8 cellular contexts compared by ENCODE assay signal in the genomic region with DNA sequence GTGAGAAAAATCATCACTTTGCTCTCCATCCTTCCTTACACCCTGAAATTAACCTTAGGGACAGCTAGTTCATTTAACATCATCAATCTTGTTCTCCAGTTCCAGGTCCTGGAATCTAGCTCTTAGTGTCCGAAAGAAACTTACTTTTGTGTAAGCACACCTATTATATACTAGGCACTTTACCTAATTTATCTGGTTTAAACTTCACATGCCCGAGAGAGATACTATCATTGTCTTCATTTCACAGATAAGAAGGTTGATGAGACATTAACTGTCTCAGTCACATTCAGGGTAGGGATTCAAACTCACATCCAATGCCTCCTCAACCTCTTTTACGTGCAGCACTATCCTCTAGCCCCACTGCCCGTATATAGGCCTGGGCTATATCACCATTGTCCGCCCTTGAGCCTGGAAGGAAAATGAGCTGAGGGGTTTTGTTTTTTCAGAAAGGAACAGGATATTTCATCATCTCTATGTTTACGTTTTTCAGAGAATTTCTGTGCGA. TPM values are rescaled to one million over a fixed set of nuclear protein-coding genes. Genes with fewer than 3 reads are reported as not detected.
DNase-seq lines count a peak whose midpoint lies in the region; ATAC-seq, FAIRE-seq and TF ChIP-seq lines count a peak whose summit lies in the region.

No MANE protein-coding gene starts in this region.

- H3K4me1 ChIP-seq in CD8-positive, alpha-beta memory T cell (ENCODE audit: insufficient read depth, low read length) = peaks cover 21% of the 10 kb centered on the region
- peaks cover 9% of the 10 kb centered on the region for H3K4me1 ChIP-seq in astrocyte (ENCODE audit: insufficient read depth, low read length)
- peaks cover 1 to 21% (median 10%) of the 10 kb centered on the region in 4 donors for H3K4me1 ChIP-seq in liver (ENCODE audit: control insufficient read depth in 4 of 4, insufficient read depth in 4 of 4, low read length in 3 of 4)

- peak overlapping the region; percentile 96 for H3K27ac ChIP-seq in CD8-positive, alpha-beta memory T cell (ENCODE audit: low read depth, low read length)
- H3K27ac ChIP-seq in astrocyte (ENCODE audit: low read depth, low read length) (peak overlapping the region; percentile 94), liver (ENCODE audit: low read depth in 1 of 2, low read length in 2 of 2) (peak overlapping the region; percentile 76 to 81)

- TF ChIP-seq CTCF in astrocyte (IDR thresholded peaks at IDR 0.05; ENCODE audit: insufficient read depth, low read depth, low read length) (no peak), liver (IDR thresholded peaks at IDR 0.05; ENCODE audit: low read depth, low read length, missing input control) (no peak), type B pancreatic cell (conservative IDR thresholded peaks at IDR 0.05) (no peak)

- no peaks in the 10 kb centered on the region for H3K27me3 ChIP-seq in CD8-positive, alpha-beta memory T cell (ENCODE audit: insufficient read depth, low read length, poor library complexity, severe bottlenecking)
- H3K27me3 ChIP-seq in astrocyte (ENCODE audit: insufficient read depth, low read length) (no peaks in the 10 kb centered on the region), liver (ENCODE audit: control insufficient read depth in 4 of 4, insufficient read depth in 4 of 4, low read length in 3 of 4) (no peaks in the 10 kb centered on the region)

- H3K9ac ChIP-seq in astrocyte (ENCODE audit: low read length) (peak overlapping the region; percentile 99), liver (ENCODE audit: low read depth in 1 of 2, low read length in 2 of 2) (peak overlapping the region; percentile 76 to 88)

- CTCF ChIA-PET in CD8-positive, alpha-beta memory T cell (lab: Charles Lee) = interaction anchor here (0.6 to 1.5 kb wide), 5 partner anchors 8 to 223 kb away, joined by 3 to 7 read pairs (median 3); a partner anchor contains a TSS

- peaks cover 0 to 3% of the 10 kb centered on the region in 2 donors for H3K27me3 Mint-ChIP-seq in CD8-positive, alpha-beta memory T cell
- peaks cover 9% of the 10 kb centered on the region for H3K27me3 Mint-ChIP-seq in astrocyte (ENCODE audit: low read depth, unreplicated experiment)
- H3K27me3 Mint-ChIP-seq in type B pancreatic cell = peaks cover 23% of the 10 kb centered on the region

- WGBS in liver = 38% methylated on average over 7 of the region's 7 CpGs

- peaks cover 45% of the 10 kb centered on the region for H3K79me2 ChIP-seq in astrocyte (ENCODE audit: insufficient read depth, low read length)

- TF ChIP-seq RAD21 in liver (IDR thresholded peaks at IDR 0.05) = no peak

- peak overlapping the region; percentile 98 for H3K4me3 ChIP-seq in CD8-positive, alpha-beta memory T cell (ENCODE audit: low read length)
- H3K4me3 ChIP-seq in astrocyte (ENCODE audit: insufficient read depth, low read depth, low read length) (peak overlapping the region; percentile 100), liver (ENCODE audit: low read depth in 1 of 3, low read length in 3 of 3) (peak overlapping the region; percentile 74 to 97 (median 94))

- ATAC-seq in HG03039 (IDR thresholded peaks at IDR 0.05; ENCODE audit: unreplicated experiment) = peak; percentile 14

- no peak for FAIRE-seq in astrocyte (lab: Jason Lieb, UNC)

- H3K4me3 Mint-ChIP-seq in CD8-positive, alpha-beta memory T cell = peak overlapping the region; percentile 93 to 98 (median 95)
- H3K4me3 Mint-ChIP-seq in astrocyte (ENCODE audit: unreplicated experiment) (peak overlapping the region; percentile 100), type B pancreatic cell (peak overlapping the region; percentile 99)

- peak overlapping the region; percentile 91 to 99 (median 98) for H3K27ac Mint-ChIP-seq in CD8-positive, alpha-beta memory T cell
- H3K27ac Mint-ChIP-seq in astrocyte (ENCODE audit: unreplicated experiment) = peak overlapping the region; percentile 99
- H3K27ac Mint-ChIP-seq in type B pancreatic cell = peak overlapping the region; percentile 100

- POLR2A ChIA-PET in CD8-positive, alpha-beta memory T cell (lab: Charles Lee) = interaction anchor here (0.5 to 1.6 kb wide), 4 partner anchors 8 to 273 kb away, joined by 3 to 25 read pairs (median 4); a partner anchor contains a TSS

- H3K9me3 Mint-ChIP-seq in CD8-positive, alpha-beta memory T cell = no peaks in the 10 kb centered on the region
- H3K9me3 Mint-ChIP-seq in astrocyte (ENCODE audit: unreplicated experiment) (no peaks in the 10 kb centered on the region), type B pancreatic cell (no peaks in the 10 kb centered on the region)

- no peaks in the 10 kb centered on the region for H3K36me3 ChIP-seq in CD8-positive, alpha-beta memory T cell (ENCODE audit: insufficient read depth, low read length)
- H3K36me3 ChIP-seq in astrocyte (ENCODE audit: insufficient read depth, low read length) (no peaks in the 10 kb centered on the region), liver (ENCODE audit: control insufficient read depth in 4 of 4, insufficient read depth in 3 of 4, low read depth in 1 of 4, low read length in 3 of 4) (no peaks in the 10 kb centered on the region)

- H3K36me3 Mint-ChIP-seq in CD8-positive, alpha-beta memory T cell = peaks cover 0 to 13% (median 0%) of the 10 kb centered on the region in 3 donors
- peaks cover 3% of the 10 kb centered on the region for H3K36me3 Mint-ChIP-seq in astrocyte (ENCODE audit: low read depth, unreplicated experiment)
- H3K36me3 Mint-ChIP-seq in type B pancreatic cell = no peaks in the 10 kb centered on the region

- H2AFZ ChIP-seq in astrocyte (ENCODE audit: low read depth, low read length) = peak overlapping the region; percentile 86

- no peak for DNase-seq in CD8-positive, alpha-beta memory T cell
- DNase-seq in astrocyte (ENCODE audit: low read depth) (no peak), type B pancreatic cell (ENCODE audit: extremely low spot score, unreplicated experiment) (no peak), NCI-H69 (lab: John Stamatoyannopoulos, UW) (no peak), head of caudate nucleus (no peak), OCI-M1 (lab: John Stamatoyannopoulos, UW) (no peak)

- H4K20me1 ChIP-seq in astrocyte (ENCODE audit: insufficient read depth, low read length) = peaks cover 29% of the 10 kb centered on the region

- H3K4me1 Mint-ChIP-seq in CD8-positive, alpha-beta memory T cell = peaks cover 35 to 46% (median 41%) of the 10 kb centered on the region in 3 donors
- H3K4me1 Mint-ChIP-seq in astrocyte (ENCODE audit: low read depth, unreplicated experiment) = peaks cover 9% of the 10 kb centered on the region
- peaks cover 24% of the 10 kb centered on the region for H3K4me1 Mint-ChIP-seq in type B pancreatic cell (ENCODE audit: unreplicated experiment)

- intact Hi-C loops in head of caudate nucleus (cut with DNase I) = no loop called here

- no peaks in the 10 kb centered on the region for H3K9me3 ChIP-seq in CD8-positive, alpha-beta memory T cell (ENCODE audit: low read length)
- H3K9me3 ChIP-seq in astrocyte (ENCODE audit: insufficient read depth, low read depth, low read length) = no peaks in the 10 kb centered on the region
- no peaks in the 10 kb centered on the region for H3K9me3 ChIP-seq in liver (ENCODE audit: control insufficient read depth in 4 of 4, low read length in 3 of 4)

- H3K4me2 ChIP-seq in astrocyte (ENCODE audit: low read length) = peak overlapping the region; percentile 98

TF ChIP-seq in liver, 16 proteins besides CTCF, POLR2A, EP300 and RAD21 (continues in another document):
- TF ChIP-seq, protein P1, sequence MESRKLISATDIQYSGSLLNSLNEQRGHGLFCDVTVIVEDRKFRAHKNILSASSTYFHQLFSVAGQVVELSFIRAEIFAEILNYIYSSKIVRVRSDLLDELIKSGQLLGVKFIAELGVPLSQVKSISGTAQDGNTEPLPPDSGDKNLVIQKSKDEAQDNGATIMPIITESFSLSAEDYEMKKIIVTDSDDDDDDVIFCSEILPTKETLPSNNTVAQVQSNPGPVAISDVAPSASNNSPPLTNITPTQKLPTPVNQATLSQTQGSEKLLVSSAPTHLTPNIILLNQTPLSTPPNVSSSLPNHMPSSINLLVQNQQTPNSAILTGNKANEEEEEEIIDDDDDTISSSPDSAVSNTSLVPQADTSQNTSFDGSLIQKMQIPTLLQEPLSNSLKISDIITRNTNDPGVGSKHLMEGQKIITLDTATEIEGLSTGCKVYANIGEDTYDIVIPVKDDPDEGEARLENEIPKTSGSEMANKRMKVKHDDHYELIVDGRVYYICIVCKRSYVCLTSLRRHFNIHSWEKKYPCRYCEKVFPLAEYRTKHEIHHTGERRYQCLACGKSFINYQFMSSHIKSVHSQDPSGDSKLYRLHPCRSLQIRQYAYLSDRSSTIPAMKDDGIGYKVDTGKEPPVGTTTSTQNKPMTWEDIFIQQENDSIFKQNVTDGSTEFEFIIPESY (IDR thresholded peaks at IDR 0.05) = no peak
- TF ChIP-seq, protein P2, sequence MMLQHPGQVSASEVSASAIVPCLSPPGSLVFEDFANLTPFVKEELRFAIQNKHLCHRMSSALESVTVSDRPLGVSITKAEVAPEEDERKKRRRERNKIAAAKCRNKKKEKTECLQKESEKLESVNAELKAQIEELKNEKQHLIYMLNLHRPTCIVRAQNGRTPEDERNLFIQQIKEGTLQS (IDR thresholded peaks at IDR 0.05) = no peak
- no peak for TF ChIP-seq SP1 (IDR thresholded peaks at IDR 0.05)

RNA-seq across cellular contexts. Expression of a gene that starts 0.5 kb away (rescaled TPM):
- total RNA-seq in CD8-positive, alpha-beta memory T cell = 100 to 1,000 TPM; 163 to 178 TPM
- polyA plus RNA-seq in CD8-positive, alpha-beta memory T cell = 67.9 TPM
- total RNA-seq in astrocyte (288 and 313 TPM in 2 replicates), liver (10 to 100 TPM; 25.4 to 55.6 TPM), type B pancreatic cell (ENCODE audit: low replicate concordance) (120 and 165 TPM in 2 replicates)
- polyA plus RNA-seq in liver = 10 to 100 TPM in 1 of 2 donors, 1 to 10 TPM in 1; 8.7 to 19.2 TPM

RNA-seq across cellular contexts. Expression of a gene that starts 8.2 kb away (rescaled TPM):
- total RNA-seq in CD8-positive, alpha-beta memory T cell = 1 to 10 TPM; 8.3 to 8.5 TPM
- 2.0 TPM for polyA plus RNA-seq in CD8-positive, alpha-beta memory T cell
- total RNA-seq in astrocyte = 3.9 and 5.6 TPM in 2 replicates
- total RNA-seq in liver = 1 to 10 TPM; 2.3 to 2.4 TPM
- 1 to 10 TPM; 2.0 to 3.6 TPM for polyA plus RNA-seq in liver
- total RNA-seq in type B pancreatic cell (ENCODE audit: low replicate concordance) = 6.9 and 7.7 TPM in 2 replicates

RNA-seq across cellular contexts. Expression of a gene that starts 26.0 kb away (rescaled TPM):
- under 1 TPM; 0.15 to 0.16 TPM for total RNA-seq in CD8-positive, alpha-beta memory T cell
- polyA plus RNA-seq in CD8-positive, alpha-beta memory T cell = 0.13 TPM
- total RNA-seq in astrocyte (not detected in 2 replicates), liver (10 to 100 TPM in 1 of 2 donors, under 1 TPM in 1; under 0.01 to 23.7 TPM), type B pancreatic cell (ENCODE audit: low replicate concordance) (not detected in 2 replicates)
- not detected for polyA plus RNA-seq in liver

RNA-seq across cellular contexts. Expression of a gene that starts 49.1 kb away (rescaled TPM):
- 10 to 100 TPM; 48.8 to 50.8 TPM for total RNA-seq in CD8-positive, alpha-beta memory T cell
- 27.5 TPM for polyA plus RNA-seq in CD8-positive, alpha-beta memory T cell
- total RNA-seq in astrocyte (0.14 TPM in 1 of 2 replicates, not detected in the other), liver (1 to 10 TPM in 1 of 2 donors, under 1 TPM in 1; 0.37 to 2.2 TPM), type B pancreatic cell (ENCODE audit: low replicate concordance) (not detected in 2 replicates)
- polyA plus RNA-seq in liver = under 1 TPM; 0.09 to 0.17 TPM
